ENCODE assay signal across 8 cellular contexts in the genomic region with DNA sequence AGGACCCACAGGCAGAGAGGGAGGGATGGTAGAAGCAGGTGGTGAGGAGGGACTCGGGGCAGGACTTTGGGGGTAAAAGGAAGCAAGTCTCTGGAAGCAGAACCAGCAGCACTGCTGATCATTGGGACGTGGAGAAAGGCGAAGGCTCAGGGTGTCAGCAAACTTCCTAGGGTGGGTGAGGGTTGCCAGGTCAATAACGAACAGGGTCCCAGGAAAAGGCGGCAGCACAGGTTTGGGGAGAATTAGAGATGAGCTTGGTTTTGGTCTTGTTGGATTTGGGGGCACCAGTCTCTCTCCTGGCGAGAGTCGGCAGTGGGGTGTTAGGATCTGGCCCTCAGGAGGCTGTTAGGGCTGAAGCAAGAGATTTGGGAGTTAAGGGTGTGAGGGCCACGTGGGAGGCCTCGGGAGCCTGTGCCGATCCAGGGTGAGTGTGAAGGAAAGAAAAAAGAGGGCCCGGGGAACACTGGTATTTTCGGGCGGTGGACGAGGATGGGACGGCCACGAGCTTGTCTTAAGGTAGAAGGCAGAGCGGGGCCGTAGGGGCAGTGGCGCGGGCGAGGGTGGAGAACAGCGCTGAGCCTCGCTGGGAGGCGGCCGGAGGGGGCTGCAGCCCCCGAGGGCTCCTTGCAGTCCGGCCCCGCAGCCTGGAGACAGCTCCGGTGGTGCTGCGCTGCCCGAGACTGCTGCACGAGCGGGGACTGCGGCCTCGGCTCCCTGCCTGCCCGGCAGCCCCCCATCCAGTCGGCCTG.
DNase-seq lines count a peak whose midpoint lies in the region; ATAC-seq and TF ChIP-seq lines count a peak whose summit lies in the region.

No MANE protein-coding gene starts in this region.

- ATAC-seq in GM21447 (IDR thresholded peaks at IDR 0.05; ENCODE audit: unreplicated experiment) (peak; percentile 12), GM18873 (IDR thresholded peaks at IDR 0.05; ENCODE audit: low FRiP score, unreplicated experiment) (no peak), GM18511 (IDR thresholded peaks at IDR 0.05; ENCODE audit: unreplicated experiment) (no peak)

- no peaks in the 10 kb centered on the region for H3K9me3 ChIP-seq in SK-N-MC (ENCODE audit: low read depth, low read length)

- no peak overlapping the region for H3K27ac ChIP-seq in SK-N-MC

- no peaks in the 10 kb centered on the region for H3K36me3 ChIP-seq in SK-N-MC (ENCODE audit: insufficient read depth, low read length)

- H3K9ac ChIP-seq in SK-N-MC (ENCODE audit: insufficient read length): peak overlapping the region; percentile 51

- H3K4me3 ChIP-seq in SK-N-MC (peak overlapping the region; percentile 79), foreskin fibroblast (ENCODE audit: low read depth in 1 of 2, low read length in 2 of 2) (peak overlapping the region; percentile 59 to 77), retinal pigment epithelial cell (ENCODE audit: low read length) (peak overlapping the region; percentile 53)

- no peak for DNase-seq in SK-N-MC (ENCODE audit: low read depth, low spot score)
- no peak for DNase-seq in foreskin fibroblast
- DNase-seq in retinal pigment epithelial cell (ENCODE audit: low read depth): no peak
- DNase-seq in foreskin melanocyte: no peak
- DNase-seq in stimulated activated CD4-positive, alpha-beta T cell treated with anti-CD3 and anti-CD28 coated beads, Interleukin-12 subunit alpha, Interleukin-12 subunit beta, amount 100 ng/mL, for 4 hours: no peak

- TF ChIP-seq CTCF in foreskin fibroblast (IDR thresholded peaks at IDR 0.05; ENCODE audit: low read depth, low read length) (no peak), retinal pigment epithelial cell (conservative IDR thresholded peaks at IDR 0.05; ENCODE audit: low read depth, low read length) (no peak)
